Comparison of ENCODE assay signal across 1 cellular context in the genomic region with DNA sequence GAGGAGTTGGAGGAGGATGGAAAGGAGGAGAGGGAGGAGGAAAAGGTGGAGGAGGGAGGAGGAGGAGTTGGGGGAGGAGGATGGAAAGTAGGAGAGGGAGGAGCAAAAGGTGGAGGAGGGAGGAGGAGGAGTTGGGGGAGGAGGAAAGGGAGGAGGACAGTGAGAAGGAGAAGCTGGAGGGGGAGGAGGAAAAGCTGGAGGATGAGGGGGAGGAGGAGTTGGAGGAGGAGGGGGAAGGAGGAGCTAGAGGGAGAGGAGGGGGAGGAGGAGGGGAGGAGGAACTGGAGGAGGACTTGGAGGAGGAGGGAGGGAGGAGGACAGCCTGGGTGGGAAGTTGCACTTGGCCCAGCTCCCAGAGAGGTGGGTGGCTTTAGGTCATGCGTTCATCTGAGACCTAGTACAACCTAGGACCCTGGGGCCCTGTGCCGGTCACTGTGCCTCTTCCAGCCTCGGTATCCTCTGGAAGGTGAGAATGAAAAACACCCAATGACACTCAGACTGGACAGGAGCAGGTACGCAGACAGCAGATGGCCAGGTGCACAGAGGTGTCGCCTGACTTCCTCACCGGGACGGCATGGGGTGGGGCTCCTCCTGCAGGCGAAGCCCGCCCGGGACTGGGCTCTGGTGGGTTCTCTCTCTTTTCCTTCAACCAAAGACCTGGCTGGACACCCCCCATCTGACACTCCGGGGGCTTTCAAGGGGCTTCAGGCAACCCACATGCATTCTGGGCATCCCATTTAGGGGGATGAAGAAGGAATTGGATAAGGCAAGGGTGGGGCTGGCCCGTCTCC.
TF ChIP-seq lines count a peak whose summit lies in the region.

No MANE protein-coding gene starts in this region.

TF ChIP-seq in HEK293, 187 proteins besides CTCF, POLR2A, EP300 and RAD21 (continued from another document):
- TF ChIP-seq, protein P1, sequence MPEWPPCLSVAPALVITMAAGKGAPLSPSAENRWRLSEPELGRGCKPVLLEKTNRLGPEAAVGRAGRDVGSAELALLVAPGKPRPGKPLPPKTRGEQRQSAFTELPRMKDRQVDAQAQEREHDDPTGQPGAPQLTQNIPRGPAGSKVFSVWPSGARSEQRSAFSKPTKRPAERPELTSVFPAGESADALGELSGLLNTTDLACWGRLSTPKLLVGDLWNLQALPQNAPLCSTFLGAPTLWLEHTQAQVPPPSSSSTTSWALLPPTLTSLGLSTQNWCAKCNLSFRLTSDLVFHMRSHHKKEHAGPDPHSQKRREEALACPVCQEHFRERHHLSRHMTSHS (tag by site-specific recombination; IDR thresholded peaks at IDR 0.05), result no peak
- no peak for TF ChIP-seq ZNF768 (tag by site-specific recombination; IDR thresholded peaks at IDR 0.05)
- no peak for TF ChIP-seq ZNF521 (tag by site-specific recombination; IDR thresholded peaks at IDR 0.05)
- no peak for TF ChIP-seq ZNF785 (tag by site-specific recombination; IDR thresholded peaks at IDR 0.05)
- peak; percentile 90 for TF ChIP-seq SP3 (tag by site-specific recombination; IDR thresholded peaks at IDR 0.05)
- no peak for TF ChIP-seq ZIC2 (tag by site-specific recombination; IDR thresholded peaks at IDR 0.05)
- TF ChIP-seq, protein P2, sequence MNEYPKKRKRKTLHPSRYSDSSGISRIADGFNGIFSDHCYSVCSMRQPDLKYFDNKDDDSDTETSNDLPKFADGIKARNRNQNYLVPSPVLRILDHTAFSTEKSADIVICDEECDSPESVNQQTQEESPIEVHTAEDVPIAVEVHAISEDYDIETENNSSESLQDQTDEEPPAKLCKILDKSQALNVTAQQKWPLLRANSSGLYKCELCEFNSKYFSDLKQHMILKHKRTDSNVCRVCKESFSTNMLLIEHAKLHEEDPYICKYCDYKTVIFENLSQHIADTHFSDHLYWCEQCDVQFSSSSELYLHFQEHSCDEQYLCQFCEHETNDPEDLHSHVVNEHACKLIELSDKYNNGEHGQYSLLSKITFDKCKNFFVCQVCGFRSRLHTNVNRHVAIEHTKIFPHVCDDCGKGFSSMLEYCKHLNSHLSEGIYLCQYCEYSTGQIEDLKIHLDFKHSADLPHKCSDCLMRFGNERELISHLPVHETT (tag by site-specific recombination; IDR thresholded peaks at IDR 0.05), result no peak
- TF ChIP-seq EGR2 (tag by site-specific recombination; IDR thresholded peaks at IDR 0.05; ENCODE audit: low read depth), result peak; percentile 97
- no peak for TF ChIP-seq TRIM28 (IDR thresholded peaks at IDR 0.05; ENCODE audit: borderline replicate concordance, low read length)
- TF ChIP-seq, protein P3, sequence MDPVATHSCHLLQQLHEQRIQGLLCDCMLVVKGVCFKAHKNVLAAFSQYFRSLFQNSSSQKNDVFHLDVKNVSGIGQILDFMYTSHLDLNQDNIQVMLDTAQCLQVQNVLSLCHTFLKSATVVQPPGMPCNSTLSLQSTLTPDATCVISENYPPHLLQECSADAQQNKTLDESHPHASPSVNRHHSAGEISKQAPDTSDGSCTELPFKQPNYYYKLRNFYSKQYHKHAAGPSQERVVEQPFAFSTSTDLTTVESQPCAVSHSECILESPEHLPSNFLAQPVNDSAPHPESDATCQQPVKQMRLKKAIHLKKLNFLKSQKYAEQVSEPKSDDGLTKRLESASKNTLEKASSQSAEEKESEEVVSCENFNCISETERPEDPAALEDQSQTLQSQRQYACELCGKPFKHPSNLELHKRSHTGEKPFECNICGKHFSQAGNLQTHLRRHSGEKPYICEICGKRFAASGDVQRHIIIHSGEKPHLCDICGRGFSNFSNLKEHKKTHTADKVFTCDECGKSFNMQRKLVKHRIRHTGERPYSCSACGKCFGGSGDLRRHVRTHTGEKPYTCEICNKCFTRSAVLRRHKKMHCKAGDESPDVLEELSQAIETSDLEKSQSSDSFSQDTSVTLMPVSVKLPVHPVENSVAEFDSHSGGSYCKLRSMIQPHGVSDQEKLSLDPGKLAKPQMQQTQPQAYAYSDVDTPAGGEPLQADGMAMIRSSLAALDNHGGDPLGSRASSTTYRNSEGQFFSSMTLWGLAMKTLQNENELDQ (tag by site-specific recombination; IDR thresholded peaks at IDR 0.05; ENCODE audit: low read depth), result no peak
- no peak for TF ChIP-seq MYNN (tag by site-specific recombination; IDR thresholded peaks at IDR 0.05; ENCODE audit: borderline replicate concordance)
- TF ChIP-seq WT1 (tag by site-specific recombination; IDR thresholded peaks at IDR 0.05), result peak; percentile 22; the same call in 1 of the 2 replicates
- TF ChIP-seq GLIS2 (tag by site-specific recombination; IDR thresholded peaks at IDR 0.05), result no peak
- no peak for TF ChIP-seq GFI1B (tag by site-specific recombination; IDR thresholded peaks at IDR 0.05)
- TF ChIP-seq ZSCAN16 (tag by site-specific recombination; IDR thresholded peaks at IDR 0.05), result no peak
- TF ChIP-seq, protein P4, sequence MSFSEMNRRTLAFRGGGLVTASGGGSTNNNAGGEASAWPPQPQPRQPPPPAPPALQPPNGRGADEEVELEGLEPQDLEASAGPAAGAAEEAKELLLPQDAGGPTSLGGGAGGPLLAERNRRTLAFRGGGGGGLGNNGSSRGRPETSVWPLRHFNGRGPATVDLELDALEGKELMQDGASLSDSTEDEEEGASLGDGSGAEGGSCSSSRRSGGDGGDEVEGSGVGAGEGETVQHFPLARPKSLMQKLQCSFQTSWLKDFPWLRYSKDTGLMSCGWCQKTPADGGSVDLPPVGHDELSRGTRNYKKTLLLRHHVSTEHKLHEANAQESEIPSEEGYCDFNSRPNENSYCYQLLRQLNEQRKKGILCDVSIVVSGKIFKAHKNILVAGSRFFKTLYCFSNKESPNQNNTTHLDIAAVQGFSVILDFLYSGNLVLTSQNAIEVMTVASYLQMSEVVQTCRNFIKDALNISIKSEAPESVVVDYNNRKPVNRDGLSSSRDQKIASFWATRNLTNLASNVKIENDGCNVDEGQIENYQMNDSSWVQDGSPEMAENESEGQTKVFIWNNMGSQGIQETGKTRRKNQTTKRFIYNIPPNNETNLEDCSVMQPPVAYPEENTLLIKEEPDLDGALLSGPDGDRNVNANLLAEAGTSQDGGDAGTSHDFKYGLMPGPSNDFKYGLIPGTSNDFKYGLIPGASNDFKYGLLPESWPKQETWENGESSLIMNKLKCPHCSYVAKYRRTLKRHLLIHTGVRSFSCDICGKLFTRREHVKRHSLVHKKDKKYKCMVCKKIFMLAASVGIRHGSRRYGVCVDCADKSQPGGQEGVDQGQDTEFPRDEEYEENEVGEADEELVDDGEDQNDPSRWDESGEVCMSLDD (tag by site-specific recombination; IDR thresholded peaks at IDR 0.05), result no peak
- TF ChIP-seq ZNF121 (tag by site-specific recombination; IDR thresholded peaks at IDR 0.05), result no peak
- TF ChIP-seq ZNF404 (tag by site-specific recombination; IDR thresholded peaks at IDR 0.05), result no peak
- no peak; the same call in 1 of the 2 replicates for TF ChIP-seq ZNF394 (tag by site-specific recombination; IDR thresholded peaks at IDR 0.05; ENCODE audit: borderline replicate concordance)
- TF ChIP-seq, protein P5, sequence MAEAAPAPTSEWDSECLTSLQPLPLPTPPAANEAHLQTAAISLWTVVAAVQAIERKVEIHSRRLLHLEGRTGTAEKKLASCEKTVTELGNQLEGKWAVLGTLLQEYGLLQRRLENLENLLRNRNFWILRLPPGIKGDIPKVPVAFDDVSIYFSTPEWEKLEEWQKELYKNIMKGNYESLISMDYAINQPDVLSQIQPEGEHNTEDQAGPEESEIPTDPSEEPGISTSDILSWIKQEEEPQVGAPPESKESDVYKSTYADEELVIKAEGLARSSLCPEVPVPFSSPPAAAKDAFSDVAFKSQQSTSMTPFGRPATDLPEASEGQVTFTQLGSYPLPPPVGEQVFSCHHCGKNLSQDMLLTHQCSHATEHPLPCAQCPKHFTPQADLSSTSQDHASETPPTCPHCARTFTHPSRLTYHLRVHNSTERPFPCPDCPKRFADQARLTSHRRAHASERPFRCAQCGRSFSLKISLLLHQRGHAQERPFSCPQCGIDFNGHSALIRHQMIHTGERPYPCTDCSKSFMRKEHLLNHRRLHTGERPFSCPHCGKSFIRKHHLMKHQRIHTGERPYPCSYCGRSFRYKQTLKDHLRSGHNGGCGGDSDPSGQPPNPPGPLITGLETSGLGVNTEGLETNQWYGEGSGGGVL (tag by site-specific recombination; IDR thresholded peaks at IDR 0.05), result peak; percentile 84
